Comparison of ENCODE assay signal across 10 cellular contexts in genomic region chr3:5002174-5002870, GRCh38. TPM values are rescaled to one million over a fixed set of nuclear protein-coding genes. Genes with fewer than 3 reads are reported as not detected.
DNase-seq lines count a peak whose midpoint lies in the region; ATAC-seq lines count a peak whose summit lies in the region.
"Had no signal": no experiment of that assay in that cellular context is flagged by ENCODE, and none has a peak within 500 bp of the region (broad histone marks: within the 10 kb centered on the region; RNA-seq: fewer than 3 reads in every experiment).

No MANE protein-coding gene starts in this region.

- no peaks in the 10 kb centered on the region for H3K36me3 Mint-ChIP-seq in activated CD4-positive, alpha-beta T cell treated with anti-CD3 and anti-CD28 coated beads for 36 hours (ENCODE audit: low read depth)

- H3K27ac Mint-ChIP-seq in activated CD4-positive, alpha-beta T cell treated with anti-CD3 and anti-CD28 coated beads for 36 hours: peak overlapping the region; percentile 84

- POLR2A ChIA-PET in activated CD4-positive, alpha-beta T cell treated with anti-CD3 and anti-CD28 coated beads for 36 hours (lab: Charles Lee): interaction anchor here (0.7 kb wide), 2 partner anchors 12 to 34 kb away, joined by 3 read pairs; no protein-coding TSS in a partner anchor

- H3K4me3 Mint-ChIP-seq in activated CD4-positive, alpha-beta T cell treated with anti-CD3 and anti-CD28 coated beads for 36 hours: no peak overlapping the region

- peak; percentile 63 for ATAC-seq in activated CD4-positive, alpha-beta T cell treated with anti-CD3 and anti-CD28 coated beads for 36 hours

- DNase-seq in activated CD4-positive, alpha-beta T cell treated with anti-CD3 and anti-CD28 coated beads for 36 hours: peak; percentile 82
- DNase-seq in activated CD4-positive, alpha-beta T cell treated with anti-CD3 and anti-CD28 coated beads, Interleukin-2, amount 50 U/mL, for 1 hour: no peak
- peak; percentile 85 for DNase-seq in activated CD8-positive, alpha-beta memory T cell treated with anti-CD3 and anti-CD28 coated beads, Interleukin-2, amount 50 U/mL, for 48 hours
- DNase-seq in iPS-NIHi7 (ENCODE audit: extremely low spot score): peak; percentile 43
- peak; percentile 50 for DNase-seq in stimulated activated CD8-positive, alpha-beta memory T cell treated with anti-CD3 and anti-CD28 coated beads, Interleukin-7, amount 100 ng/mL, for 24 hours (ENCODE audit: low read depth)
- DNase-seq in NCI-H1105 (lab: John Stamatoyannopoulos, UW): no peak
- no peak for DNase-seq in T1000 (lab: John Stamatoyannopoulos, UW)
- no peak for DNase-seq in NCI-H774 (lab: John Stamatoyannopoulos, UW)
- DNase-seq: NCI-H1417 treated with DMSO at 0.1 percent for 48 hours, SHP77 had no signal

- H3K27me3 Mint-ChIP-seq in activated CD4-positive, alpha-beta T cell treated with anti-CD3 and anti-CD28 coated beads for 36 hours: no peaks in the 10 kb centered on the region

- H3K9me3 Mint-ChIP-seq in activated CD4-positive, alpha-beta T cell treated with anti-CD3 and anti-CD28 coated beads for 36 hours (ENCODE audit: low read depth): no peaks in the 10 kb centered on the region

- intact Hi-C loops in activated CD4-positive, alpha-beta T cell treated with anti-CD3 and anti-CD28 coated beads for 36 hours (cut with DNase I, micrococcal nuclease): loop anchor here (1.0 kb wide), 2 partner anchors 16 to 20 kb away; no protein-coding TSS in a partner anchor

- CTCF ChIA-PET in activated CD4-positive, alpha-beta T cell treated with anti-CD3 and anti-CD28 coated beads for 36 hours (lab: Charles Lee): interaction anchor here (0.6 to 1.2 kb wide), 3 partner anchors 19 to 291 kb away, joined by 3 to 4 read pairs (median 3); no protein-coding TSS in a partner anchor

- H3K4me1 Mint-ChIP-seq in activated CD4-positive, alpha-beta T cell treated with anti-CD3 and anti-CD28 coated beads for 36 hours: peaks cover 37% of the 10 kb centered on the region

RNA-seq across cellular contexts. Expression of gene BHLHE40, which starts 23.1 kb away (rescaled TPM):
- 100 to 1,000 TPM; 258 to 273 TPM for total RNA-seq in activated CD4-positive, alpha-beta T cell treated with anti-CD3 and anti-CD28 coated beads for 36 hours

Comparison
In these comparisons a context has a peak if more than half of its experiments do, and no peak if none do; other contexts are left out.
1. DNase-seq: peak in activated CD4-positive, alpha-beta T cell treated with anti-CD3 and anti-CD28 coated beads for 36 hours (single experiment), activated CD8-positive, alpha-beta memory T cell treated with anti-CD3 and anti-CD28 coated beads, Interleukin-2, amount 50 U/mL, for 48 hours (single experiment), iPS-NIHi7 (single experiment) and stimulated activated CD8-positive, alpha-beta memory T cell treated with anti-CD3 and anti-CD28 coated beads, Interleukin-7, amount 100 ng/mL, for 24 hours (single experiment); none in activated CD4-positive, alpha-beta T cell treated with anti-CD3 and anti-CD28 coated beads, Interleukin-2, amount 50 U/mL, for 1 hour (single experiment), NCI-H1105 (single experiment), T1000 (single experiment) and NCI-H774 (single experiment).